In genomic region chr5:108171759-108172158, GRCh38 we compare ENCODE assay signal across 8 cellular contexts.
"Had no signal": no experiment of that assay in that cellular context is flagged by ENCODE, and none has a peak within 500 bp of the region (broad histone marks: within the 10 kb centered on the region; RNA-seq: fewer than 3 reads in every experiment).

No MANE protein-coding gene starts in this region.

- ATAC-seq: GM12878 had no signal

- FAIRE-seq: G401.6, GM12878, GM12891, GM12892, GM18507, GM19239 had no signal

- H3K4me3 ChIP-seq: GM12878 had no signal

- DNase-seq: GDM1, GF-D8 had no signal
